ENCODE assay signal across 14 cellular contexts in genomic region chr2:105977807-105978206, GRCh38.
"Had no signal": no experiment of that assay in that cellular context is flagged by ENCODE, and none has a peak within 500 bp of the region (broad histone marks: within the 10 kb centered on the region; RNA-seq: fewer than 3 reads in every experiment).

No MANE protein-coding gene starts in this region.

- H3K4me3 ChIP-seq: cardiac muscle cell, colonic mucosa, esophagus squamous epithelium, right atrium auricular region, tibial nerve had no signal

- H3K9me3 ChIP-seq: colonic mucosa, esophagus squamous epithelium had no signal

- H3K27ac Mint-ChIP-seq: nephron had no signal

- H3K27me3 ChIP-seq: cardiac muscle cell, colonic mucosa, esophagus squamous epithelium, right atrium auricular region, tibial nerve had no signal

- H3K4me1 ChIP-seq: colonic mucosa, esophagus squamous epithelium, right atrium auricular region, tibial nerve had no signal

- H3K36me3 ChIP-seq: cardiac muscle cell, colonic mucosa, esophagus squamous epithelium, right atrium auricular region, tibial nerve had no signal

- H3K4me1 Mint-ChIP-seq: nephron had no signal

- H3K27ac ChIP-seq: cardiac muscle cell, colonic mucosa, esophagus squamous epithelium, right atrium auricular region, tibial nerve had no signal

- DNase-seq: aorta; colonic mucosa; esophagus squamous epithelium; glutamatergic neuron; left ventricle myocardium superior; mesendoderm; nucleus accumbens; stimulated activated naive CD4-positive, alpha-beta T cell treated with Interleukin-2 at 50 U/mL for 16 hours; substantia nigra; T-helper 9 cell had no signal

- ATAC-seq: left ventricle myocardium superior had no signal

- H3K4me3 Mint-ChIP-seq: nephron had no signal
